8 cellular contexts compared by ENCODE assay signal in genomic region chr16:28553776-28554633, GRCh38. TPM values are rescaled to one million over a fixed set of nuclear protein-coding genes. Genes with fewer than 3 reads are reported as not detected.
DNase-seq lines count a peak whose midpoint lies in the region; ATAC-seq and TF ChIP-seq lines count a peak whose summit lies in the region.

TSS of gene SGF29 (plus strand) at chr16:28553920. CDS start at chr16:28581070, 27,150 bp downstream.

- no peaks in the 10 kb centered on the region for H3K36me3 ChIP-seq in thoracic aorta

- H3K9me3 ChIP-seq in thoracic aorta: no peaks in the 10 kb centered on the region

- H3K4me1 ChIP-seq in thoracic aorta (ENCODE audit: control insufficient read depth in 1 of 2, low read depth in 2 of 2): peaks cover 4 to 11% of the 10 kb centered on the region in 2 donors

- H3K4me3 ChIP-seq in thoracic aorta: peak within 1 kb of the TSS; percentile 90

- H3K9me3 Mint-ChIP-seq in activated naive CD4-positive, alpha-beta T cell treated with anti-CD3 and anti-CD28 coated beads, Interleukin-2, amount 50 U/mL, for 72 hours: no peaks in the 10 kb centered on the region
- H3K9me3 Mint-ChIP-seq in osteocyte (ENCODE audit: unreplicated experiment): no peaks in the 10 kb centered on the region

- TF ChIP-seq CTCF in GM10266 (IDR thresholded peaks at IDR 0.05; ENCODE audit: control insufficient read depth, insufficient read depth, low read depth, missing control alignments) (peak; percentile 53), osteocyte (IDR thresholded peaks at IDR 0.05) (peak; percentile 35), thoracic aorta (IDR thresholded peaks at IDR 0.05) (peak; percentile 14)

- H3K36me3 Mint-ChIP-seq in activated naive CD4-positive, alpha-beta T cell treated with anti-CD3 and anti-CD28 coated beads, Interleukin-2, amount 50 U/mL, for 72 hours: peaks cover 9 to 12% of the 10 kb centered on the region in 2 donors
- H3K36me3 Mint-ChIP-seq in osteocyte (ENCODE audit: unreplicated experiment): peaks cover 12% of the 10 kb centered on the region

- ATAC-seq in HG02588 (IDR thresholded peaks at IDR 0.05; ENCODE audit: unreplicated experiment) (peak; percentile 78), thoracic aorta (ENCODE audit: insufficient number of reproducible peaks, low FRiP score, low read depth) (peak; percentile 80)
- peak; percentile 83 to 85 for ATAC-seq in activated naive CD4-positive, alpha-beta T cell treated with anti-CD3 and anti-CD28 coated beads, Interleukin-2, amount 50 U/mL, for 72 hours

- DNase-seq in GM10266 (ENCODE audit: extremely low spot score) (peak; percentile 95), NCI-H1092 (lab: John Stamatoyannopoulos, UW) (peak; percentile 89), SKM-1 (lab: John Stamatoyannopoulos, UW; ENCODE audit: unreplicated experiment) (peak; percentile 88), glomerular visceral epithelial cell (ENCODE audit: extremely low spot score) (peak; percentile 86), osteocyte (ENCODE audit: extremely low spot score, unreplicated experiment) (peak; percentile 97), thoracic aorta (ENCODE audit: low spot score) (peak; percentile 73)
- DNase-seq in activated naive CD4-positive, alpha-beta T cell treated with anti-CD3 and anti-CD28 coated beads, Interleukin-2, amount 50 U/mL, for 72 hours (ENCODE audit: low spot score in 2 of 2): peak; percentile 88 to 94

- no peaks in the 10 kb centered on the region for H3K27me3 ChIP-seq in thoracic aorta (replicated peaks; ENCODE audit: insufficient read depth)

- H3K27ac ChIP-seq in thoracic aorta: peak within 1 kb of the TSS; percentile 94 to 96

- peak within 1 kb of the TSS; percentile 86 for H3K4me3 Mint-ChIP-seq in osteocyte (ENCODE audit: unreplicated experiment)

- H3K4me1 Mint-ChIP-seq in osteocyte (ENCODE audit: unreplicated experiment): peaks cover 13% of the 10 kb centered on the region

- no peaks in the 10 kb centered on the region for H3K27me3 Mint-ChIP-seq in osteocyte (ENCODE audit: unreplicated experiment)

- H3K27ac Mint-ChIP-seq in activated naive CD4-positive, alpha-beta T cell treated with anti-CD3 and anti-CD28 coated beads, Interleukin-2, amount 50 U/mL, for 72 hours: peak within 1 kb of the TSS; percentile 90
- peak within 1 kb of the TSS; percentile 98 for H3K27ac Mint-ChIP-seq in osteocyte (ENCODE audit: unreplicated experiment)

RNA-seq across cellular contexts. Expression of gene SGF29, which starts in this region (rescaled TPM):
- 10 to 100 TPM; 10.7 to 22.1 TPM for total RNA-seq in activated naive CD4-positive, alpha-beta T cell treated with anti-CD3 and anti-CD28 coated beads, Interleukin-2, amount 50 U/mL, for 72 hours
- total RNA-seq in osteocyte (20.4 and 29.7 TPM in 2 replicates), thoracic aorta (10 to 100 TPM; 17.8 to 26.9 TPM)

Comparison
In these comparisons a context has a peak if more than half of its experiments do, and no peak if none do; other contexts are left out.
1. Peak in every context shown above with its lines: DNase-seq, ATAC-seq, H3K4me3 ChIP-seq and H3K27ac ChIP-seq.